ENCODE assay signal across 18 cellular contexts in the genomic region with DNA sequence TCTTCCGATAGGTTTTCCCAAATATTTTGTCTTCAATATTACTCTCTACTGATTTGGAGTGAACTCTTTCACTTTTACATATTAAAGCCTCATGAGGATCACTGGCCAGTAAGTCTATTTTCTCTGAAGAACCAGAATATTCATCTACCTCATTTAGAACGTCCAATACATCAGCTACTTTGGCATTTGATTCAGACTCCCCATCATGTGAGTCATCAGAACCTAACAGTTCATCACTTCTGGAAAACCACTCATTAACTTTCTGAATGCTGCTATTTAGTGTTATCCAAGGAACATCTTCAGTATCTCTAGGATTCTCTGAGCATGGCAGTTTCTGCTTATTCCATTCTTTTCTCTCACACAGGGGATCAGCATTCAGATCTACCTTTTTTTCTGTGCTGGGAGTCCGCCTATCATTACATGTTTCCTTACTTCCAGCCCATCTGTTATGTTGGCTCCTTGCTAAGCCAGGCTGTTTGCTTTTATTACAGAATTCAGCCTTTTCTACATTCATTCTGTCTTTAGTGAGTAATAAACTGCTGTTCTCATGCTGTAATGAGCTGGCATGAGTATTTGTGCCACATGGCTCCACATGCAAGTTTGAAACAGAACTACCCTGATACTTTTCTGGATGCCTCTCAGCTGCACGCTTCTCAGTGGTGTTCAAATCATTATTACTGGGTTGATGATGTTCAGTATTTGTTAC. TPM values are rescaled to one million over a fixed set of nuclear protein-coding genes. Genes with fewer than 3 reads are reported as not detected.
DNase-seq lines count a peak whose midpoint lies in the region; ATAC-seq and TF ChIP-seq lines count a peak whose summit lies in the region.
"Had no signal": no experiment of that assay in that cellular context is flagged by ENCODE, and none has a peak within 500 bp of the region (broad histone marks: within the 10 kb centered on the region; RNA-seq: fewer than 3 reads in every experiment).

No MANE protein-coding gene starts in this region.

- no peak overlapping the region for H3K4me3 Mint-ChIP-seq in nephron progenitor cell
- H3K4me3 Mint-ChIP-seq: activated CD4-positive, alpha-beta T cell treated with anti-CD3 and anti-CD28 coated beads, Interleukin-2, amount 10 ng/mL, durations not matched to agents 7 days and 5 days; CD4-positive, alpha-beta memory T cell; stimulated activated effector memory CD8-positive, alpha-beta T cell treated with anti-CD3 and anti-CD28 coated beads, Interleukin-12 subunit alpha, Interleukin-12 subunit beta, amount 100 ng/mL, for 72 hours; type B pancreatic cell had no signal

- no peaks in the 10 kb centered on the region for H3K4me1 Mint-ChIP-seq in nephron progenitor cell
- H3K4me1 Mint-ChIP-seq: activated CD4-positive, alpha-beta T cell treated with anti-CD3 and anti-CD28 coated beads, Interleukin-2, amount 10 ng/mL, durations not matched to agents 7 days and 5 days; CD4-positive, alpha-beta memory T cell; stimulated activated effector memory CD8-positive, alpha-beta T cell treated with anti-CD3 and anti-CD28 coated beads, Interleukin-12 subunit alpha, Interleukin-12 subunit beta, amount 100 ng/mL, for 72 hours had no signal

- H3K27ac Mint-ChIP-seq in nephron progenitor cell: no peak overlapping the region
- H3K27ac Mint-ChIP-seq: activated CD4-positive, alpha-beta T cell treated with anti-CD3 and anti-CD28 coated beads, Interleukin-2, amount 10 ng/mL, durations not matched to agents 7 days and 5 days; type B pancreatic cell had no signal

- H3K4me3 ChIP-seq in psoas muscle: no peak overlapping the region
- H3K4me3 ChIP-seq: gastroesophageal sphincter, ovary, spleen had no signal

- no peaks in the 10 kb centered on the region for H3K27me3 Mint-ChIP-seq in nephron progenitor cell (ENCODE audit: low read depth, poor library complexity)
- H3K27me3 Mint-ChIP-seq: activated CD4-positive, alpha-beta T cell treated with anti-CD3 and anti-CD28 coated beads, Interleukin-2, amount 10 ng/mL, durations not matched to agents 7 days and 5 days; CD4-positive, alpha-beta memory T cell; type B pancreatic cell had no signal

- DNase-seq in ELR (ENCODE audit: low read depth) (peak; percentile 44), RPMI7951 (ENCODE audit: low read depth) (peak; percentile 5), fibroblast of peridontal ligament (ENCODE audit: extremely low read depth) (peak; percentile 85), superior temporal gyrus (ENCODE audit: extremely low spot score) (peak; percentile 27), NOMO-1 (lab: John Stamatoyannopoulos, UW; ENCODE audit: unreplicated experiment in 2 of 2) (no peak), psoas muscle (no peak), nephron progenitor cell (no peak)
- DNase-seq: activated CD4-positive, alpha-beta T cell treated with anti-CD3 and anti-CD28 coated beads, Interleukin-2, amount 10 ng/mL, durations not matched to agents 7 days and 5 days; activated naive CD4-positive, alpha-beta T cell treated with anti-CD3 and anti-CD28 coated beads, Interleukin-2, amount 50 U/mL, for 16 hours; activated T-cell treated with anti-CD3 and anti-CD28 coated beads for 4 hours; CD4-positive, alpha-beta memory T cell; NCI-H187 treated with DMSO at 0.1 percent for 48 hours; NCI-H524 treated with DMSO at 0.1 percent for 48 hours; ovary; spleen had no signal

- peaks cover 3 to 55% of the 10 kb centered on the region in 2 donors for H3K36me3 ChIP-seq in psoas muscle (ENCODE audit: insufficient read depth in 1 of 2, low read depth in 1 of 2)
- H3K36me3 ChIP-seq: ovary had no signal

- no peaks in the 10 kb centered on the region for H3K27me3 ChIP-seq in psoas muscle (ENCODE audit: insufficient read depth in 3 of 3, low read length in 2 of 3)
- H3K27me3 ChIP-seq: gastroesophageal sphincter, ovary, spleen had no signal

- ATAC-seq in psoas muscle: no peak
- ATAC-seq: gastroesophageal sphincter; stimulated activated effector memory CD8-positive, alpha-beta T cell treated with anti-CD3 and anti-CD28 coated beads, Interleukin-12 subunit alpha, Interleukin-12 subunit beta, amount 100 ng/mL, for 72 hours had no signal

- WGBS in psoas muscle, 3 donors: 91 to 93% (median 91%) methylated on average over 4 of the region's 4 CpGs

- intact Hi-C loops in psoas muscle (cut with DNase I): no loop called here

- no peak for TF ChIP-seq CTCF in psoas muscle (IDR thresholded peaks at IDR 0.05)
- no peak for TF ChIP-seq CTCF in nephron progenitor cell (IDR thresholded peaks at IDR 0.05)

- no peaks in the 10 kb centered on the region for H3K9me3 Mint-ChIP-seq in nephron progenitor cell
- H3K9me3 Mint-ChIP-seq: activated CD4-positive, alpha-beta T cell treated with anti-CD3 and anti-CD28 coated beads, Interleukin-2, amount 10 ng/mL, durations not matched to agents 7 days and 5 days; CD4-positive, alpha-beta memory T cell; stimulated activated effector memory CD8-positive, alpha-beta T cell treated with anti-CD3 and anti-CD28 coated beads, Interleukin-12 subunit alpha, Interleukin-12 subunit beta, amount 100 ng/mL, for 72 hours; type B pancreatic cell had no signal

- H3K9me3 ChIP-seq in psoas muscle: no peaks in the 10 kb centered on the region
- H3K9me3 ChIP-seq: gastroesophageal sphincter, ovary, spleen had no signal

- H3K4me1 ChIP-seq in psoas muscle: no peaks in the 10 kb centered on the region
- H3K4me1 ChIP-seq: spleen had no signal

- H3K27ac ChIP-seq in psoas muscle: no peak overlapping the region
- H3K27ac ChIP-seq: gastroesophageal sphincter, ovary, spleen had no signal

- H3K36me3 Mint-ChIP-seq in nephron progenitor cell (ENCODE audit: low read depth): peaks cover 47% of the 10 kb centered on the region
- H3K36me3 Mint-ChIP-seq: CD4-positive, alpha-beta memory T cell had no signal

RNA-seq across cellular contexts. Expression of a gene that starts 30.9 kb away (rescaled TPM):
- 34.2 and 34.6 TPM in 2 replicates for total RNA-seq in RPMI7951 (2014; rRNA removed; shearing (Covaris generic))
- 1 to 10 TPM; 2.3 to 6.1 (median 3.8) TPM for total RNA-seq in psoas muscle
- polyA plus RNA-seq in psoas muscle: 1 to 10 TPM; 1.5 to 4.6 (median 2.2) TPM

Comparison
In these comparisons a context has a peak if more than half of its experiments do, and no peak if none do; other contexts are left out.
1. DNase-seq: peak in ELR (single experiment), RPMI7951 (single experiment), fibroblast of peridontal ligament (single experiment) and superior temporal gyrus (single experiment); none in NOMO-1 (0 of 2), psoas muscle (0 of 2) and nephron progenitor cell (single experiment).